ENCODE assay signal across 1 cellular context in genomic region chr17:51230306-51230705, GRCh38.
TF ChIP-seq lines count a peak whose summit lies in the region.

No MANE protein-coding gene starts in this region.

TF ChIP-seq in GM23338, 12 proteins besides CTCF, POLR2A, EP300 and RAD21 (continued from another document):
- no peak for TF ChIP-seq POLR2AphosphoS5 (IDR thresholded peaks at IDR 0.05; ENCODE audit: low read depth)
TF ChIP-seq in GM23338: peak in this region for 0.
